In genomic region chr9:69207503-69207902, GRCh38 we compare ENCODE assay signal across 2 cellular contexts.
TF ChIP-seq lines count a peak whose summit lies in the region.

No MANE protein-coding gene starts in this region.

TF ChIP-seq in GM23338, 12 proteins besides CTCF, POLR2A, EP300 and RAD21:
- TF ChIP-seq, protein P1, sequence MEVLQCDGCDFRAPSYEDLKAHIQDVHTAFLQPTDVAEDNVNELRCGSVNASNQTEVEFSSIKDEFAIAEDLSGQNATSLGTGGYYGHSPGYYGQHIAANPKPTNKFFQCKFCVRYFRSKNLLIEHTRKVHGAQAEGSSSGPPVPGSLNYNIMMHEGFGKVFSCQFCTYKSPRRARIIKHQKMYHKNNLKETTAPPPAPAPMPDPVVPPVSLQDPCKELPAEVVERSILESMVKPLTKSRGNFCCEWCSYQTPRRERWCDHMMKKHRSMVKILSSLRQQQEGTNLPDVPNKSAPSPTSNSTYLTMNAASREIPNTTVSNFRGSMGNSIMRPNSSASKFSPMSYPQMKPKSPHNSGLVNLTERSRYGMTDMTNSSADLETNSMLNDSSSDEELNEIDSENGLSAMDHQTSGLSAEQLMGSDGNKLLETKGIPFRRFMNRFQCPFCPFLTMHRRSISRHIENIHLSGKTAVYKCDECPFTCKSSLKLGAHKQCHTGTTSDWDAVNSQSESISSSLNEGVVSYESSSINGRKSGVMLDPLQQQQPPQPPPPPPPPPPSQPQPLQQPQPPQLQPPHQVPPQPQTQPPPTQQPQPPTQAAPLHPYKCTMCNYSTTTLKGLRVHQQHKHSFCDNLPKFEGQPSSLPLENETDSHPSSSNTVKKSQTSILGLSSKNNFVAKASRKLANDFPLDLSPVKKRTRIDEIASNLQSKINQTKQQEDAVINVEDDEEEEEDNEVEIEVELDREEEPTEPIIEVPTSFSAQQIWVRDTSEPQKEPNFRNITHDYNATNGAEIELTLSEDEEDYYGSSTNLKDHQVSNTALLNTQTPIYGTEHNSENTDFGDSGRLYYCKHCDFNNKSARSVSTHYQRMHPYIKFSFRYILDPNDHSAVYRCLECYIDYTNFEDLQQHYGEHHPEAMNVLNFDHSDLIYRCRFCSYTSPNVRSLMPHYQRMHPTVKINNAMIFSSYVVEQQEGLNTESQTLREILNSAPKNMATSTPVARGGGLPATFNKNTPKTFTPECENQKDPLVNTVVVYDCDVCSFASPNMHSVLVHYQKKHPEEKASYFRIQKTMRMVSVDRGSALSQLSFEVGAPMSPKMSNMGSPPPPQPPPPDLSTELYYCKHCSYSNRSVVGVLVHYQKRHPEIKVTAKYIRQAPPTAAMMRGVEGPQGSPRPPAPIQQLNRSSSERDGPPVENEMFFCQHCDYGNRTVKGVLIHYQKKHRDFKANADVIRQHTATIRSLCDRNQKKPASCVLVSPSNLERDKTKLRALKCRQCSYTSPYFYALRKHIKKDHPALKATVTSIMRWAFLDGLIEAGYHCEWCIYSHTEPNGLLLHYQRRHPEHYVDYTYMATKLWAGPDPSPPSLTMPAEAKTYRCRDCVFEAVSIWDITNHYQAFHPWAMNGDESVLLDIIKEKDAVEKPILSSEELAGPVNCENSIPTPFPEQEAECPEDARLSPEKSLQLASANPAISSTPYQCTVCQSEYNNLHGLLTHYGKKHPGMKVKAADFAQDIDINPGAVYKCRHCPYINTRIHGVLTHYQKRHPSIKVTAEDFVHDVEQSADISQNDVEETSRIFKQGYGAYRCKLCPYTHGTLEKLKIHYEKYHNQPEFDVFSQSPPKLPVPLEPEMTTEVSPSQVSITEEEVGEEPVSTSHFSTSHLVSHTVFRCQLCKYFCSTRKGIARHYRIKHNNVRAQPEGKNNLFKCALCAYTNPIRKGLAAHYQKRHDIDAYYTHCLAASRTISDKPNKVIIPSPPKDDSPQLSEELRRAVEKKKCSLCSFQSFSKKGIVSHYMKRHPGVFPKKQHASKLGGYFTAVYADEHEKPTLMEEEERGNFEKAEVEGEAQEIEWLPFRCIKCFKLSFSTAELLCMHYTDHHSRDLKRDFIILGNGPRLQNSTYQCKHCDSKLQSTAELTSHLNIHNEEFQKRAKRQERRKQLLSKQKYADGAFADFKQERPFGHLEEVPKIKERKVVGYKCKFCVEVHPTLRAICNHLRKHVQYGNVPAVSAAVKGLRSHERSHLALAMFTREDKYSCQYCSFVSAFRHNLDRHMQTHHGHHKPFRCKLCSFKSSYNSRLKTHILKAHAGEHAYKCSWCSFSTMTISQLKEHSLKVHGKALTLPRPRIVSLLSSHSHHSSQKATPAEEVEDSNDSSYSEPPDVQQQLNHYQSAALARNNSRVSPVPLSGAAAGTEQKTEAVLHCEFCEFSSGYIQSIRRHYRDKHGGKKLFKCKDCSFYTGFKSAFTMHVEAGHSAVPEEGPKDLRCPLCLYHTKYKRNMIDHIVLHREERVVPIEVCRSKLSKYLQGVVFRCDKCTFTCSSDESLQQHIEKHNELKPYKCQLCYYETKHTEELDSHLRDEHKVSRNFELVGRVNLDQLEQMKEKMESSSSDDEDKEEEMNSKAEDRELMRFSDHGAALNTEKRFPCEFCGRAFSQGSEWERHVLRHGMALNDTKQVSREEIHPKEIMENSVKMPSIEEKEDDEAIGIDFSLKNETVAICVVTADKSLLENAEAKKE (CRISPR knock-in tag; IDR thresholded peaks at IDR 0.05): no peak
- TF ChIP-seq POLR2AphosphoS5 (IDR thresholded peaks at IDR 0.05; ENCODE audit: low read depth): no peak
- TF ChIP-seq STAT1 (IDR thresholded peaks at IDR 0.05; ENCODE audit: unreplicated experiment): no peak
- no peak for TF ChIP-seq NANOG (IDR thresholded peaks at IDR 0.05; ENCODE audit: borderline replicate concordance)
- TF ChIP-seq ZNF331 (CRISPR knock-in tag; IDR thresholded peaks at IDR 0.05; ENCODE audit: low read depth): no peak
- TF ChIP-seq CREB1 (CRISPR knock-in tag; IDR thresholded peaks at IDR 0.05; ENCODE audit: low read depth): no peak
- TF ChIP-seq ETS1 (IDR thresholded peaks at IDR 0.05): no peak
- TF ChIP-seq EZH2 (IDR thresholded peaks at IDR 0.05; ENCODE audit: low read depth, unreplicated experiment): no peak
- TF ChIP-seq JUNB (IDR thresholded peaks at IDR 0.05; ENCODE audit: unreplicated experiment): no peak
- TF ChIP-seq EZH2phosphoT487 (IDR thresholded peaks at IDR 0.05; ENCODE audit: unreplicated experiment): no peak
- TF ChIP-seq, protein P2, sequence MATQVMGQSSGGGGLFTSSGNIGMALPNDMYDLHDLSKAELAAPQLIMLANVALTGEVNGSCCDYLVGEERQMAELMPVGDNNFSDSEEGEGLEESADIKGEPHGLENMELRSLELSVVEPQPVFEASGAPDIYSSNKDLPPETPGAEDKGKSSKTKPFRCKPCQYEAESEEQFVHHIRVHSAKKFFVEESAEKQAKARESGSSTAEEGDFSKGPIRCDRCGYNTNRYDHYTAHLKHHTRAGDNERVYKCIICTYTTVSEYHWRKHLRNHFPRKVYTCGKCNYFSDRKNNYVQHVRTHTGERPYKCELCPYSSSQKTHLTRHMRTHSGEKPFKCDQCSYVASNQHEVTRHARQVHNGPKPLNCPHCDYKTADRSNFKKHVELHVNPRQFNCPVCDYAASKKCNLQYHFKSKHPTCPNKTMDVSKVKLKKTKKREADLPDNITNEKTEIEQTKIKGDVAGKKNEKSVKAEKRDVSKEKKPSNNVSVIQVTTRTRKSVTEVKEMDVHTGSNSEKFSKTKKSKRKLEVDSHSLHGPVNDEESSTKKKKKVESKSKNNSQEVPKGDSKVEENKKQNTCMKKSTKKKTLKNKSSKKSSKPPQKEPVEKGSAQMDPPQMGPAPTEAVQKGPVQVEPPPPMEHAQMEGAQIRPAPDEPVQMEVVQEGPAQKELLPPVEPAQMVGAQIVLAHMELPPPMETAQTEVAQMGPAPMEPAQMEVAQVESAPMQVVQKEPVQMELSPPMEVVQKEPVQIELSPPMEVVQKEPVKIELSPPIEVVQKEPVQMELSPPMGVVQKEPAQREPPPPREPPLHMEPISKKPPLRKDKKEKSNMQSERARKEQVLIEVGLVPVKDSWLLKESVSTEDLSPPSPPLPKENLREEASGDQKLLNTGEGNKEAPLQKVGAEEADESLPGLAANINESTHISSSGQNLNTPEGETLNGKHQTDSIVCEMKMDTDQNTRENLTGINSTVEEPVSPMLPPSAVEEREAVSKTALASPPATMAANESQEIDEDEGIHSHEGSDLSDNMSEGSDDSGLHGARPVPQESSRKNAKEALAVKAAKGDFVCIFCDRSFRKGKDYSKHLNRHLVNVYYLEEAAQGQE (IDR thresholded peaks at IDR 0.05; ENCODE audit: unreplicated experiment): no peak
- TF ChIP-seq ZNF114 (CRISPR knock-in tag; IDR thresholded peaks at IDR 0.05): no peak

TF ChIP-seq in SK-N-SH, 30 proteins besides CTCF, POLR2A, EP300 and RAD21 (continued from another document):
- TF ChIP-seq, protein P2 (IDR thresholded peaks at IDR 0.05; ENCODE audit: low read depth, low read length): no peak
- TF ChIP-seq RFX5 (IDR thresholded peaks at IDR 0.05; ENCODE audit: low read length) (no peak), YY1 (IDR thresholded peaks at IDR 0.05; ENCODE audit: low read depth) (no peak), NFIC (IDR thresholded peaks at IDR 0.05; ENCODE audit: borderline replicate concordance) (no peak), POLR2AphosphoS5 (IDR thresholded peaks at IDR 0.05; ENCODE audit: low read depth, low read length) (no peak), CHD2 (IDR thresholded peaks at IDR 0.05; ENCODE audit: low read length, partially characterized antibody) (no peak), MEF2A (IDR thresholded peaks at IDR 0.05; ENCODE audit: borderline replicate concordance, low read depth) (no peak), GATA2 (CRISPR knock-in tag; IDR thresholded peaks at IDR 0.05) (no peak), TAF1 (IDR thresholded peaks at IDR 0.05; ENCODE audit: borderline replicate concordance, low read depth, low read length) (no peak), FOSL2 (IDR thresholded peaks at IDR 0.05; ENCODE audit: borderline replicate concordance, low read depth) (no peak), TEAD4 (IDR thresholded peaks at IDR 0.05; ENCODE audit: borderline replicate concordance, insufficient read depth) (no peak), IRF3 (IDR thresholded peaks at IDR 0.05; ENCODE audit: low read depth, low read length) (no peak), ELF1 (IDR thresholded peaks at IDR 0.05) (no peak), TCF12 (IDR thresholded peaks at IDR 0.05) (no peak), JUND (IDR thresholded peaks at IDR 0.05) (no peak), SIN3A (IDR thresholded peaks at IDR 0.05; ENCODE audit: borderline replicate concordance, low read depth, low read length) (no peak)
- TF ChIP-seq, protein P3, sequence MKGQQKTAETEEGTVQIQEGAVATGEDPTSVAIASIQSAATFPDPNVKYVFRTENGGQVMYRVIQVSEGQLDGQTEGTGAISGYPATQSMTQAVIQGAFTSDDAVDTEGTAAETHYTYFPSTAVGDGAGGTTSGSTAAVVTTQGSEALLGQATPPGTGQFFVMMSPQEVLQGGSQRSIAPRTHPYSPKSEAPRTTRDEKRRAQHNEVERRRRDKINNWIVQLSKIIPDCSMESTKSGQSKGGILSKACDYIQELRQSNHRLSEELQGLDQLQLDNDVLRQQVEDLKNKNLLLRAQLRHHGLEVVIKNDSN (IDR thresholded peaks at IDR 0.05; ENCODE audit: borderline replicate concordance, low read depth): no peak
- TF ChIP-seq, protein P4, sequence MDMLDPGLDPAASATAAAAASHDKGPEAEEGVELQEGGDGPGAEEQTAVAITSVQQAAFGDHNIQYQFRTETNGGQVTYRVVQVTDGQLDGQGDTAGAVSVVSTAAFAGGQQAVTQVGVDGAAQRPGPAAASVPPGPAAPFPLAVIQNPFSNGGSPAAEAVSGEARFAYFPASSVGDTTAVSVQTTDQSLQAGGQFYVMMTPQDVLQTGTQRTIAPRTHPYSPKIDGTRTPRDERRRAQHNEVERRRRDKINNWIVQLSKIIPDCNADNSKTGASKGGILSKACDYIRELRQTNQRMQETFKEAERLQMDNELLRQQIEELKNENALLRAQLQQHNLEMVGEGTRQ (IDR thresholded peaks at IDR 0.05; ENCODE audit: borderline replicate concordance, low read depth, low read length): no peak
